In genomic region chr11:132301465-132301864, GRCh38 we compare ENCODE assay signal across 34 cellular contexts.
"Had no signal": no experiment of that assay in that cellular context is flagged by ENCODE, and none has a peak within 500 bp of the region (broad histone marks: within the 10 kb centered on the region; RNA-seq: fewer than 3 reads in every experiment).

No MANE protein-coding gene starts in this region.

- H3K27me3 ChIP-seq: adrenal gland, ascending aorta, body of pancreas, brain microvascular endothelial cell, breast epithelium, cardiac muscle cell had no signal

- H3K4me1 ChIP-seq: adrenal gland, ascending aorta, body of pancreas, breast epithelium had no signal

- H3K4me3 ChIP-seq: adrenal gland, ascending aorta, body of pancreas, breast epithelium, cardiac muscle cell had no signal

- ATAC-seq: activated naive CD4-positive, alpha-beta T cell treated with anti-CD3 and anti-CD28 coated beads, Interleukin-2, amount 50 U/mL, for 72 hours; activated naive CD8-positive, alpha-beta T cell treated with anti-CD3 and anti-CD28 coated beads, Interleukin-2, amount 50 U/mL, for 24 hours; activated T-cell treated with anti-CD3 and anti-CD28 coated beads, Interleukin-2, amount 50 U/mL, for 4 hours; activated T-cell treated with anti-CD3 and anti-CD28 coated beads, Interleukin-2, amount 50 U/mL, for 72 hours; activated T-helper 17 cell treated with anti-CD3 and anti-CD28 coated beads, Interleukin-2, amount 50 U/mL, for 72 hours; body of pancreas had no signal

- FAIRE-seq: astrocyte, bronchial epithelial cell had no signal

- H3K36me3 ChIP-seq: adrenal gland, ascending aorta, brain microvascular endothelial cell, breast epithelium, cardiac muscle cell had no signal

- H3K27ac ChIP-seq: adrenal gland, ascending aorta, body of pancreas, brain microvascular endothelial cell, breast epithelium, cardiac muscle cell had no signal

- H3K9me3 ChIP-seq: adrenal gland, ascending aorta, body of pancreas, breast epithelium had no signal

- DNase-seq: activated effector memory CD4-positive, alpha-beta T cell treated with anti-CD3 and anti-CD28 coated beads, Interleukin-2, amount 50 U/mL, for 16 hours; activated effector memory CD4-positive, alpha-beta T cell treated with Interleukin-2 at 50 U/mL for 16 hours; activated gamma-delta T cell; activated gamma-delta T cell treated with Interleukin-2 at 50 U/mL for 16 hours; activated naive CD4-positive, alpha-beta T cell; activated naive CD4-positive, alpha-beta T cell treated with anti-CD3 and anti-CD28 coated beads for 36 hours; activated naive CD4-positive, alpha-beta T cell treated with anti-CD3 and anti-CD28 coated beads, Interleukin-2, amount 10 ng/mL, durations not matched to agents 7 days and 5 days; activated naive CD4-positive, alpha-beta T cell treated with anti-CD3 and anti-CD28 coated beads, Interleukin-2, amount 50 U/mL, for 16 hours; activated naive CD4-positive, alpha-beta T cell treated with Interleukin-2 at 50 U/mL for 16 hours; activated naive CD8-positive, alpha-beta T cell treated with anti-CD3 and anti-CD28 coated beads for 36 hours; activated naive CD8-positive, alpha-beta T cell treated with anti-CD3 and anti-CD28 coated beads, Interleukin-2, amount 10 ng/mL, durations not matched to agents 7 days and 5 days; activated naive CD8-positive, alpha-beta T cell treated with anti-CD3 and anti-CD28 coated beads, Interleukin-2, amount 50 U/mL, for 24 hours; activated T-cell treated with anti-CD3 and anti-CD28 coated beads, Interleukin-2, amount 50 U/mL, for 1 hour; activated T-cell treated with anti-CD3 and anti-CD28 coated beads, Interleukin-2, amount 50 U/mL, for 24 hours; activated T-cell treated with anti-CD3 and anti-CD28 coated beads, Interleukin-2, amount 50 U/mL, for 4 hours; activated T-cell treated with anti-CD3 and anti-CD28 coated beads, Interleukin-2, amount 50 U/mL, for 48 hours; activated T-cell treated with anti-CD3 and anti-CD28 coated beads, Interleukin-2, amount 50 U/mL, for 72 hours; adrenal gland; amniotic stem cell; amygdala; anterior cingulate cortex; aorta; body of pancreas; brain microvascular endothelial cell; caudate nucleus; central memory CD4-positive, alpha-beta T cell; cerebellar nuclear complex had no signal
